ENCODE assay signal across 1 cellular context in genomic region chr1:179144621-179145020, GRCh38.
TF ChIP-seq lines count a peak whose summit lies in the region.

No MANE protein-coding gene starts in this region.

TF ChIP-seq in HCT116, 20 proteins besides CTCF, POLR2A, EP300 and RAD21 (continued from another document):
- TF ChIP-seq, protein P1, sequence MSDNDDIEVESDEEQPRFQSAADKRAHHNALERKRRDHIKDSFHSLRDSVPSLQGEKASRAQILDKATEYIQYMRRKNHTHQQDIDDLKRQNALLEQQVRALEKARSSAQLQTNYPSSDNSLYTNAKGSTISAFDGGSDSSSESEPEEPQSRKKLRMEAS (IDR thresholded peaks at IDR 0.05) = no peak
- no peak for TF ChIP-seq ATF3 (IDR thresholded peaks at IDR 0.05)
- TF ChIP-seq JUND (IDR thresholded peaks at IDR 0.05) = no peak
- TF ChIP-seq YY1 (IDR thresholded peaks at IDR 0.05; ENCODE audit: extremely low read depth, insufficient replicate concordance, low read depth, low read length) = no peak
- TF ChIP-seq REST (IDR thresholded peaks at IDR 0.05; ENCODE audit: low read depth) = no peak
- no peak for TF ChIP-seq EZH2phosphoT487 (IDR thresholded peaks at IDR 0.05; ENCODE audit: borderline replicate concordance)
TF ChIP-seq in HCT116: peak in this region for 0.
